In the genomic region with DNA sequence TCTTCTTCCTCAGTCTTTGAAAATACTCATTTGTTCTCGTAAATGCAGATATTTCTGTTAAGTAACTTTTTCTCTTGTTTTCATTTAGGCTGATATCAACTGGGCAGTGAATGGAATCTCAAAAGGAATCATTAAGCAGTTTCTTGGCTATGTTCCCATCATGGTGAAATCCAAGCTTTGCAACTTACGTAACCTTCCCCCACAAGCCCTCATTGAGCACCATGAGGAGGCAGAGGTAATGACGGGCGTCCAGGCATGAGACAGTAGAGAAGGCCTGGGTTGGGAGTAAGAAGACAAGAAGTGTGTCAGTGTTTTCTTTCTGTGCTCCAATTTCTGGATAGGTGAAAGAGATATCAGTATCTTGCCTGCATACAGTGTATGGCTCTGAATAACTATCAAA, we compare ENCODE assay signal across 12 cellular contexts. TPM values are rescaled to one million over a fixed set of nuclear protein-coding genes. Genes with fewer than 3 reads are reported as not detected.
A peak's percentile ranks its signal among the peaks of the same experiment; 100 is the strongest.
DNase-seq lines count a peak whose midpoint lies in the region; ATAC-seq, FAIRE-seq and TF ChIP-seq lines count a peak whose summit lies in the region.
"Had no signal": no experiment of that assay in that cellular context is flagged by ENCODE, and none has a peak within 500 bp of the region (broad histone marks: within the 10 kb centered on the region; RNA-seq: fewer than 3 reads in every experiment).

No MANE protein-coding gene starts in this region.

- intact Hi-C loops in MCF 10A (cut with micrococcal nuclease) (no loop called here), breast epithelium (cut with DNase I; ENCODE audit: low total_unique reads) (no loop called here), kidney (cut with DNase I) (no loop called here), thyroid gland (cut with DNase I) (no loop called here)

- 23 to 33% methylated on average over 4 of the region's 4 CpGs for WGBS in thyroid gland, 2 donors

- no peaks in the 10 kb centered on the region for H3K9me2 ChIP-seq in Karpas-422 (replicated peaks; ENCODE audit: insufficient read depth, low read length)

- peaks cover 9% of the 10 kb centered on the region for H3K4me1 Mint-ChIP-seq in MCF 10A (ENCODE audit: insufficient read depth, unreplicated experiment)

- no peaks in the 10 kb centered on the region for H3K9me3 Mint-ChIP-seq in MCF 10A (ENCODE audit: unreplicated experiment)

- no peak overlapping the region for H3K9ac ChIP-seq in adipocyte (ENCODE audit: low read length)
- no peak overlapping the region for H3K9ac ChIP-seq in kidney (ENCODE audit: low read length in 2 of 2)
- H3K9ac ChIP-seq in Karpas-422 (ENCODE audit: low read length): no peak overlapping the region

- no peak overlapping the region for H3K4me3 Mint-ChIP-seq in MCF 10A (ENCODE audit: unreplicated experiment)
- H3K4me3 Mint-ChIP-seq: activated CD8-positive, alpha-beta T cell treated with anti-CD3 and anti-CD28 coated beads, Interleukin-2, amount 10 ng/mL, durations not matched to agents 7 days and 5 days had no signal

- no peak for ATAC-seq in GM21528 (IDR thresholded peaks at IDR 0.05; ENCODE audit: low FRiP score, unreplicated experiment)
- ATAC-seq: activated CD8-positive, alpha-beta T cell treated with anti-CD3 and anti-CD28 coated beads, Interleukin-2, amount 10 ng/mL, durations not matched to agents 7 days and 5 days had no signal

- H3K4me3 ChIP-seq in breast epithelium: no peak overlapping the region
- no peak overlapping the region for H3K4me3 ChIP-seq in adipocyte (ENCODE audit: low read length)
- H3K4me3 ChIP-seq in kidney (ENCODE audit: low read length in 2 of 2): no peak overlapping the region
- H3K4me3 ChIP-seq in thyroid gland (replicated peaks in 1 of 3): no peak overlapping the region
- H3K4me3 ChIP-seq in Karpas-422 (ENCODE audit: low read length): no peak overlapping the region
- H3K4me3 ChIP-seq: skin epidermis had no signal

- no TSS peak for BruUV-seq in MCF 10A (replicated peaks; lab: Mats Ljungman, UMichigan)

- no peak overlapping the region for H3K4me2 ChIP-seq in Karpas-422 (ENCODE audit: low read depth, low read length, poor library complexity, severe bottlenecking)

- DNase-seq in MCF 10A (ENCODE audit: unreplicated experiment) (peak; percentile 94), breast epithelium (ENCODE audit: low spot score in 2 of 2) (no peak), adipocyte (ENCODE audit: low read depth) (peak; percentile 45), kidney (no peak), thyroid gland (peak; percentile 82 to 85), Karpas-422 (no peak), NCI-H1694 (lab: John Stamatoyannopoulos, UW) (no peak)
- DNase-seq: activated CD8-positive, alpha-beta T cell treated with anti-CD3 and anti-CD28 coated beads, Interleukin-2, amount 10 ng/mL, durations not matched to agents 7 days and 5 days; activated naive CD4-positive, alpha-beta T cell treated with anti-CD3 and anti-CD28 coated beads, Interleukin-2, amount 50 U/mL, for 16 hours; NCI-H146 had no signal

- no peaks in the 10 kb centered on the region for H3K9me3 ChIP-seq in breast epithelium
- no peaks in the 10 kb centered on the region for H3K9me3 ChIP-seq in adipocyte (ENCODE audit: control insufficient read depth, low read length)
- H3K9me3 ChIP-seq in kidney (ENCODE audit: control insufficient read depth in 1 of 2, low read length in 2 of 2): no peaks in the 10 kb centered on the region
- no peaks in the 10 kb centered on the region for H3K9me3 ChIP-seq in thyroid gland
- H3K9me3 ChIP-seq in Karpas-422 (ENCODE audit: low read length): no peaks in the 10 kb centered on the region

- peaks cover 17% of the 10 kb centered on the region for H4K20me1 ChIP-seq in Karpas-422 (ENCODE audit: insufficient read depth, low read depth, low read length)

- H3K36me3 Mint-ChIP-seq in MCF 10A (ENCODE audit: insufficient read depth, unreplicated experiment): peaks cover 62% of the 10 kb centered on the region

- TF ChIP-seq POLR2A in breast epithelium (IDR thresholded peaks at IDR 0.05) (no peak), thyroid gland (IDR thresholded peaks at IDR 0.05) (peak in 1 of 2 donors; percentile 12)

- CTCF ChIA-PET in MCF 10A (lab: Yijun Ruan, JAX): interaction anchor here (0.7 kb wide), 2 partner anchors 10 to 36 kb away, joined by 3 read pairs; no protein-coding TSS in a partner anchor

- FAIRE-seq in kidney (lab: Jason Lieb, UNC): peak; percentile 23

- no peak overlapping the region for H3K27ac ChIP-seq in breast epithelium
- no peak overlapping the region for H3K27ac ChIP-seq in kidney (ENCODE audit: low read depth in 2 of 2, low read length in 2 of 2)
- H3K27ac ChIP-seq in thyroid gland: peak overlapping the region; percentile 59 to 77 (median 63)
- H3K27ac ChIP-seq in Karpas-422 (ENCODE audit: low read length): no peak overlapping the region
- H3K27ac ChIP-seq: skin epidermis had no signal

- peak overlapping the region; percentile 40 for H3K27ac Mint-ChIP-seq in MCF 10A (ENCODE audit: low read depth, unreplicated experiment)
- H3K27ac Mint-ChIP-seq: activated CD8-positive, alpha-beta T cell treated with anti-CD3 and anti-CD28 coated beads, Interleukin-2, amount 10 ng/mL, durations not matched to agents 7 days and 5 days had no signal

- H3K27me3 ChIP-seq in breast epithelium (no peaks in the 10 kb centered on the region), adipocyte (replicated peaks; ENCODE audit: control insufficient read depth, insufficient read depth, low read length) (no peaks in the 10 kb centered on the region), thyroid gland (no peaks in the 10 kb centered on the region), Karpas-422 (ENCODE audit: low read length) (no peaks in the 10 kb centered on the region)

- no peak overlapping the region for H2AFZ ChIP-seq in Karpas-422 (ENCODE audit: low read length)

- TF ChIP-seq CTCF in MCF 10A (IDR thresholded peaks at IDR 0.05; ENCODE audit: unreplicated experiment) (no peak), breast epithelium (IDR thresholded peaks at IDR 0.05) (no peak), kidney (IDR thresholded peaks at IDR 0.05; ENCODE audit: borderline replicate concordance, extremely low read depth, insufficient read depth) (no peak), thyroid gland (IDR thresholded peaks at IDR 0.05) (peak in 1 of 6 experiments; percentile 7)

- H3K27me3 Mint-ChIP-seq in MCF 10A (ENCODE audit: insufficient read depth, unreplicated experiment): no peaks in the 10 kb centered on the region

- H3K4me1 ChIP-seq in breast epithelium: peaks cover 0 to 9% of the 10 kb centered on the region in 2 donors
- H3K4me1 ChIP-seq in adipocyte (ENCODE audit: control insufficient read depth, insufficient read depth, low read length): peaks cover 28% of the 10 kb centered on the region
- H3K4me1 ChIP-seq in kidney (ENCODE audit: control insufficient read depth in 1 of 2, insufficient read depth in 1 of 2, low read depth in 1 of 2, low read length in 2 of 2): peaks cover 2 to 5% of the 10 kb centered on the region in 2 donors
- peaks cover 19 to 21% of the 10 kb centered on the region in 2 donors for H3K4me1 ChIP-seq in thyroid gland
- H3K4me1 ChIP-seq in Karpas-422 (ENCODE audit: low read length): peaks cover 14% of the 10 kb centered on the region

- no peaks in the 10 kb centered on the region for H3K36me3 ChIP-seq in breast epithelium
- peaks cover 42% of the 10 kb centered on the region for H3K36me3 ChIP-seq in adipocyte (ENCODE audit: control insufficient read depth, insufficient read depth, low read length, severe bottlenecking)
- H3K36me3 ChIP-seq in kidney (ENCODE audit: control insufficient read depth in 1 of 2, insufficient read depth in 2 of 2, low read length in 2 of 2): peaks cover 20 to 35% of the 10 kb centered on the region in 2 donors
- peaks cover 20 to 21% of the 10 kb centered on the region in 2 donors for H3K36me3 ChIP-seq in thyroid gland
- H3K36me3 ChIP-seq in Karpas-422 (ENCODE audit: insufficient read depth, low read length): peaks cover 69% of the 10 kb centered on the region

- POLR2A ChIA-PET in MCF 10A (lab: Yijun Ruan, JAX): interaction anchor here (0.9 kb wide), 1 partner anchor 66 kb away, joined by 3 read pairs; no protein-coding TSS in a partner anchor

- peaks cover 92% of the 10 kb centered on the region for H3K79me2 ChIP-seq in Karpas-422 (ENCODE audit: low read length)

RNA-seq across cellular contexts. Expression of a gene that starts 5.1 kb away (rescaled TPM):
- 51.6 and 74.0 TPM in 2 replicates for total RNA-seq in MCF 10A (2022)
- total RNA-seq in breast epithelium: 10 to 100 TPM in 2 of 3 donors, 1 to 10 TPM in 1; 7.8 to 23.7 (median 15.7) TPM
- total RNA-seq in kidney: 24.4 TPM
- polyA plus RNA-seq in kidney (ENCODE audit: insufficient read depth, low read depth, low replicate concordance): 6.0 TPM
- 10 to 100 TPM; 18.5 to 27.4 (median 23.2) TPM for total RNA-seq in thyroid gland
- 23.8 and 35.4 TPM in 2 replicates for total RNA-seq in Karpas-422 (2014; rRNA removed; shearing (Covaris generic); ENCODE audit: low replicate concordance)

RNA-seq across cellular contexts. Expression of a gene that starts 37.1 kb away (rescaled TPM):
- total RNA-seq in MCF 10A (2022) (54.5 and 56.1 TPM in 2 replicates), breast epithelium (10 to 100 TPM; 19.0 to 20.2 (median 19.5) TPM), kidney (39.6 TPM), thyroid gland (10 to 100 TPM; 14.6 to 70.6 (median 29.1) TPM)
- 104 TPM for polyA plus RNA-seq in kidney (ENCODE audit: insufficient read depth, low read depth, low replicate concordance)
- 30.0 and 37.4 TPM in 2 replicates for total RNA-seq in Karpas-422 (2014; rRNA removed; shearing (Covaris generic); ENCODE audit: low replicate concordance)

Comparison
In these comparisons a context has a peak if more than half of its experiments do, and no peak if none do; other contexts are left out.
1. DNase-seq: peak in MCF 10A (single experiment), adipocyte (single experiment) and thyroid gland (2 of 2); none in breast epithelium (0 of 2), kidney (single experiment), Karpas-422 (single experiment) and NCI-H1694 (single experiment).
2. H3K27ac ChIP-seq: peak in thyroid gland (3 of 3); none in breast epithelium (0 of 2), kidney (0 of 2) and Karpas-422 (single experiment).